In genomic region chr2:230128943-230129342, GRCh38 we compare ENCODE assay signal across 14 cellular contexts.
DNase-seq lines count a peak whose midpoint lies in the region; ATAC-seq and TF ChIP-seq lines count a peak whose summit lies in the region.
"Had no signal": no experiment of that assay in that cellular context is flagged by ENCODE, and none has a peak within 500 bp of the region (broad histone marks: within the 10 kb centered on the region; RNA-seq: fewer than 3 reads in every experiment).

No MANE protein-coding gene starts in this region.

- H2AFZ ChIP-seq in SK-N-SH (ENCODE audit: low read depth), result no peak overlapping the region

- CTCF ChIA-PET in BJ (lab: Yijun Ruan, JAX), result interaction anchor here (1.1 to 1.2 kb wide), 4 partner anchors 18 to 460 kb away, joined by 3 to 4 read pairs (median 3); no protein-coding TSS in a partner anchor
- CTCF ChIA-PET in activated CD8-positive, alpha-beta T cell treated with anti-CD3 and anti-CD28 coated beads for 36 hours (lab: Charles Lee), result no interaction called here
- CTCF ChIA-PET in SK-N-SH (lab: Yijun Ruan, JAX), result interaction anchor here (0.6 to 1.6 kb wide), 6 partner anchors 31 to 672 kb away, joined by 3 to 4 read pairs (median 3); no protein-coding TSS in a partner anchor
- CTCF ChIA-PET in WTC11 (lab: Charles Lee), result no interaction called here

- H3K79me2 ChIP-seq in SK-N-SH (ENCODE audit: insufficient read depth), result no peaks in the 10 kb centered on the region

- no peaks in the 10 kb centered on the region for H3K27me3 ChIP-seq in BJ (ENCODE audit: control insufficient read depth, insufficient read depth, low read length)
- H3K27me3 ChIP-seq in skeletal muscle tissue (ENCODE audit: control insufficient read depth in 3 of 3, insufficient read depth in 3 of 3, low read length in 3 of 3), result no peaks in the 10 kb centered on the region
- H3K27me3 ChIP-seq in SK-N-SH (ENCODE audit: insufficient read depth), result no peaks in the 10 kb centered on the region

- 0 out of 2 replicates have a peak, but pooled peaks cover 3% of the 10 kb centered on the region for H3K9me2 ChIP-seq in SK-N-SH

- ATAC-seq in activated CD8-positive, alpha-beta T cell treated with anti-CD3 and anti-CD28 coated beads for 36 hours, result no peak
- ATAC-seq in WTC11, result no peak
- ATAC-seq: CD8-positive, alpha-beta T cell; SK-N-SH treated with all-trans-retinoic acid at 6 μM for 48 hours; stimulated activated memory B cell treated with anti-CD40 and anti-IgM and Interleukin-4, amounts not matched to agents 10 μg/mL and 1 μg/mL and 100 μg/mL, for 72 hours had no signal

- peaks cover 14% of the 10 kb centered on the region for H3K4me1 Mint-ChIP-seq in activated CD8-positive, alpha-beta T cell treated with anti-CD3 and anti-CD28 coated beads for 36 hours (ENCODE audit: low read depth)
- H3K4me1 Mint-ChIP-seq in WTC11, result no peaks in the 10 kb centered on the region; the same call in 1 of the 2 replicates

- H3K36me3 Mint-ChIP-seq in activated CD8-positive, alpha-beta T cell treated with anti-CD3 and anti-CD28 coated beads for 36 hours (ENCODE audit: low read depth), result no peaks in the 10 kb centered on the region
- H3K36me3 Mint-ChIP-seq in WTC11, result no peaks in the 10 kb centered on the region
- H3K36me3 Mint-ChIP-seq: CD8-positive, alpha-beta T cell; naive B cell; stimulated activated memory B cell treated with anti-CD40 and anti-IgM and Interleukin-4, amounts not matched to agents 10 μg/mL and 1 μg/mL and 100 μg/mL, for 72 hours had no signal

- H3K9ac ChIP-seq in skeletal muscle tissue (ENCODE audit: low read depth in 1 of 3, low read length in 3 of 3) (no peak overlapping the region), SK-N-SH (no peak overlapping the region)

- H3K4me3 ChIP-seq in BJ (ENCODE audit: low read depth, low read length), result no peak overlapping the region
- H3K4me3 ChIP-seq in fibroblast of villous mesenchyme (ENCODE audit: low read depth, low read length), result peak overlapping the region; percentile 26
- H3K4me3 ChIP-seq in skeletal muscle tissue (ENCODE audit: low read length in 3 of 3), result peak overlapping the region in 2 of 3 donors; percentile 6 to 31
- no peak overlapping the region for H3K4me3 ChIP-seq in SK-N-SH (ENCODE audit: low read depth in 2 of 2, low read length in 1 of 2)

- DNase-seq in BJ (ENCODE audit: low read depth), result peak; percentile 28
- DNase-seq in fibroblast of villous mesenchyme (ENCODE audit: low read depth), result peak; percentile 88
- no peak for DNase-seq in activated CD8-positive, alpha-beta T cell treated with anti-CD3 and anti-CD28 coated beads for 36 hours
- DNase-seq in SK-N-SH, result no peak
- no peak for DNase-seq in islet precursor cell
- DNase-seq in WTC11 (ENCODE audit: low spot score), result no peak
- DNase-seq: activated CD4-positive, alpha-beta T cell treated with anti-CD3 and anti-CD28 coated beads for 4 hours; activated effector memory CD4-positive, alpha-beta T cell treated with Interleukin-2 at 50 U/mL for 16 hours; CD8-positive, alpha-beta T cell; naive B cell had no signal

- H3K4me3 Mint-ChIP-seq in activated CD8-positive, alpha-beta T cell treated with anti-CD3 and anti-CD28 coated beads for 36 hours, result no peak overlapping the region
- H3K4me3 Mint-ChIP-seq in WTC11, result no peak overlapping the region
- H3K4me3 Mint-ChIP-seq: CD8-positive, alpha-beta T cell; naive B cell; stimulated activated memory B cell treated with anti-CD40 and anti-IgM and Interleukin-4, amounts not matched to agents 10 μg/mL and 1 μg/mL and 100 μg/mL, for 72 hours had no signal

- H3K9me3 ChIP-seq in skeletal muscle tissue (ENCODE audit: control insufficient read depth in 3 of 3, low read length in 3 of 3), result peaks cover 0 to 5% (median 0%) of the 10 kb centered on the region in 3 donors
- H3K9me3 ChIP-seq in SK-N-SH, result no peaks in the 10 kb centered on the region

- peaks cover 1% of the 10 kb centered on the region for H3K27me3 Mint-ChIP-seq in activated CD8-positive, alpha-beta T cell treated with anti-CD3 and anti-CD28 coated beads for 36 hours
- H3K27me3 Mint-ChIP-seq in WTC11 (ENCODE audit: low read depth), result no peaks in the 10 kb centered on the region
- H3K27me3 Mint-ChIP-seq: naive B cell; stimulated activated memory B cell treated with anti-CD40 and anti-IgM and Interleukin-4, amounts not matched to agents 10 μg/mL and 1 μg/mL and 100 μg/mL, for 72 hours had no signal

- POLR2A ChIA-PET in BJ (lab: Charles Lee), result no interaction called here
- POLR2A ChIA-PET in activated CD8-positive, alpha-beta T cell treated with anti-CD3 and anti-CD28 coated beads for 36 hours (lab: Charles Lee), result no interaction called here
- POLR2A ChIA-PET in SK-N-SH (lab: Yijun Ruan, JAX), result no interaction called here
- POLR2A ChIA-PET in WTC11 (lab: Charles Lee), result no interaction called here

- no peak for TF ChIP-seq EP300 in SK-N-SH (IDR thresholded peaks at IDR 0.05; ENCODE audit: borderline replicate concordance in 1 of 2, low read depth in 1 of 2, low read length in 1 of 2)

- no peaks in the 10 kb centered on the region for H4K20me1 ChIP-seq in SK-N-SH (ENCODE audit: insufficient read depth)

- H3K4me2 ChIP-seq in SK-N-SH, result no peak overlapping the region

- TF ChIP-seq RAD21 in SK-N-SH (IDR thresholded peaks at IDR 0.05; ENCODE audit: low read length), result no peak

- H3K36me3 ChIP-seq in BJ (ENCODE audit: control insufficient read depth, insufficient read depth, low read length) (no peaks in the 10 kb centered on the region), skeletal muscle tissue (ENCODE audit: control insufficient read depth in 3 of 3, insufficient read depth in 3 of 3, low read length in 3 of 3) (no peaks in the 10 kb centered on the region), SK-N-SH (replicated peaks in 1 of 2; ENCODE audit: control insufficient read depth in 1 of 2, insufficient read depth in 2 of 2, low read length in 1 of 2) (no peaks in the 10 kb centered on the region)

- H3K4me1 ChIP-seq in skeletal muscle tissue (ENCODE audit: control insufficient read depth in 3 of 3, insufficient read depth in 3 of 3, low read length in 3 of 3) (peaks cover 7 to 13% (median 8%) of the 10 kb centered on the region in 3 donors), SK-N-SH (ENCODE audit: control insufficient read depth in 1 of 2, insufficient read depth in 2 of 2, low read depth in 1 of 2, low read length in 1 of 2) (no peaks in the 10 kb centered on the region)

- WGBS in SK-N-SH (ENCODE audit: low lambda C conversion rate), result 67% methylated on average over 6 of the region's 6 CpGs

- no peak overlapping the region for H3K27ac Mint-ChIP-seq in activated CD8-positive, alpha-beta T cell treated with anti-CD3 and anti-CD28 coated beads for 36 hours
- no peak overlapping the region for H3K27ac Mint-ChIP-seq in WTC11
- H3K27ac Mint-ChIP-seq: CD8-positive, alpha-beta T cell; naive B cell; stimulated activated memory B cell treated with anti-CD40 and anti-IgM and Interleukin-4, amounts not matched to agents 10 μg/mL and 1 μg/mL and 100 μg/mL, for 72 hours had no signal

- intact Hi-C loops in activated CD8-positive, alpha-beta T cell treated with anti-CD3 and anti-CD28 coated beads for 36 hours (cut with micrococcal nuclease), result no loop called here

- TF ChIP-seq CTCF in BJ (IDR thresholded peaks at IDR 0.05; ENCODE audit: insufficient read depth, low read depth, low read length) (no peak), VCaP (conservative IDR thresholded peaks at IDR 0.05) (no peak), fibroblast of villous mesenchyme (IDR thresholded peaks at IDR 0.05; ENCODE audit: insufficient read depth, low read depth, low read length) (no peak), SK-N-SH (IDR thresholded peaks at IDR 0.05) (no peak), WTC11 (IDR thresholded peaks at IDR 0.05) (no peak)
- no peak for TF ChIP-seq CTCF in activated CD8-positive, alpha-beta T cell treated with anti-CD3 and anti-CD28 coated beads for 36 hours (IDR thresholded peaks at IDR 0.05)

- peak overlapping the region; percentile 28; the same call in 1 of the 2 replicates for H3K27ac ChIP-seq in VCaP
- H3K27ac ChIP-seq in skeletal muscle tissue (ENCODE audit: low read depth, low read length), result peak overlapping the region; percentile 66
- no peak overlapping the region for H3K27ac ChIP-seq in SK-N-SH (ENCODE audit: low read depth in 2 of 2, low read length in 1 of 2)

- H3K9me3 Mint-ChIP-seq in activated CD8-positive, alpha-beta T cell treated with anti-CD3 and anti-CD28 coated beads for 36 hours, result no peaks in the 10 kb centered on the region
- H3K9me3 Mint-ChIP-seq in WTC11, result no peaks in the 10 kb centered on the region; the same call in 1 of the 2 replicates
- H3K9me3 Mint-ChIP-seq: CD8-positive, alpha-beta T cell; naive B cell; stimulated activated memory B cell treated with anti-CD40 and anti-IgM and Interleukin-4, amounts not matched to agents 10 μg/mL and 1 μg/mL and 100 μg/mL, for 72 hours had no signal

- H3F3A ChIP-seq in SK-N-SH (replicated peaks; ENCODE audit: insufficient read depth), result no peaks in the 10 kb centered on the region

TF ChIP-seq in SK-N-SH, 30 proteins besides CTCF, POLR2A, EP300 and RAD21 (continues in another document):
- TF ChIP-seq FOSL2 (IDR thresholded peaks at IDR 0.05; ENCODE audit: borderline replicate concordance, low read depth) (no peak), JUND (IDR thresholded peaks at IDR 0.05) (no peak), GATA2 (CRISPR knock-in tag; IDR thresholded peaks at IDR 0.05) (no peak), SIN3A (IDR thresholded peaks at IDR 0.05; ENCODE audit: borderline replicate concordance, low read depth, low read length) (no peak), USF1 (IDR thresholded peaks at IDR 0.05; ENCODE audit: borderline replicate concordance, low read depth) (no peak)

TF ChIP-seq in WTC11, 78 proteins besides CTCF, POLR2A, EP300 and RAD21 (continues in another document):
- TF ChIP-seq ZNF416 (CRISPR knock-in tag; IDR thresholded peaks at IDR 0.05), result no peak
- no peak for TF ChIP-seq NFE2L1 (CRISPR knock-in tag; IDR thresholded peaks at IDR 0.05)
- no peak for TF ChIP-seq ZNF671 (CRISPR knock-in tag; IDR thresholded peaks at IDR 0.05)
- no peak for TF ChIP-seq SOX15 (CRISPR knock-in tag; IDR thresholded peaks at IDR 0.05)
- no peak for TF ChIP-seq NFATC4 (CRISPR knock-in tag; IDR thresholded peaks at IDR 0.05)
- TF ChIP-seq MAX (CRISPR knock-in tag; IDR thresholded peaks at IDR 0.05), result no peak
- no peak for TF ChIP-seq ZNF121 (CRISPR knock-in tag; IDR thresholded peaks at IDR 0.05)

Comparison
In these comparisons a context has a peak if more than half of its experiments do, and no peak if none do; other contexts are left out.
1. DNase-seq: peak in BJ (single experiment) and fibroblast of villous mesenchyme (single experiment); none in activated CD8-positive, alpha-beta T cell treated with anti-CD3 and anti-CD28 coated beads for 36 hours (single experiment), SK-N-SH (single experiment), islet precursor cell (single experiment) and WTC11 (single experiment).
2. H3K4me3 ChIP-seq: peak in fibroblast of villous mesenchyme (single experiment) and skeletal muscle tissue (2 of 3); none in BJ (single experiment) and SK-N-SH (0 of 2).
3. H3K27ac ChIP-seq: peak in VCaP (single experiment) and skeletal muscle tissue (single experiment); none in SK-N-SH (0 of 2).
4. CTCF ChIA-PET loops: an anchor here in BJ (1.1 to 1.2 kb wide) and SK-N-SH (0.6 to 1.6 kb wide); none called in activated CD8-positive, alpha-beta T cell treated with anti-CD3 and anti-CD28 coated beads for 36 hours and WTC11.